Comparison of ENCODE assay signal across 8 cellular contexts in genomic region chr5:118987988-118988945, GRCh38. TPM values are rescaled to one million over a fixed set of nuclear protein-coding genes. Genes with fewer than 3 reads are reported as not detected.
DNase-seq lines count a peak whose midpoint lies in the region; ATAC-seq and TF ChIP-seq lines count a peak whose summit lies in the region.

Gene DTWD2, minus strand, starts transcription at chr5:118988547. Its CDS starts 36 bp downstream, at chr5:118988511.

- DNase-seq in COLO668 (lab: John Stamatoyannopoulos, UW; ENCODE audit: unreplicated experiment) = peak; percentile 91
- DNase-seq in HL-60 (ENCODE audit: low read depth in 1 of 2, low spot score in 1 of 2) = peak; percentile 37 to 82
- DNase-seq in NCI-H82 treated with DMSO at 0.1 percent for 48 hours (lab: John Stamatoyannopoulos, UW; ENCODE audit: unreplicated experiment) = peak; percentile 58
- peak; percentile 94 for DNase-seq in activated CD8-positive, alpha-beta T cell treated with anti-CD3 and anti-CD28 coated beads for 36 hours
- DNase-seq in lung (ENCODE audit: low spot score) = peak; percentile 95
- DNase-seq in stimulated activated CD4-positive, alpha-beta T cell treated with anti-CD3 and anti-CD28 coated beads, TNF-alpha, amount 100 ng/mL, for 24 hours (ENCODE audit: low read depth in 3 of 3) = peak; percentile 80 to 93 (median 88)

- H3K4me1 ChIP-seq in ectodermal cell (ENCODE audit: control insufficient read depth, insufficient read depth, low read length) = no peaks in the 10 kb centered on the region
- H3K4me1 ChIP-seq in lung (ENCODE audit: control insufficient read depth in 2 of 2, insufficient read depth in 2 of 2, low read length in 2 of 2) = peaks cover 0 to 2% of the 10 kb centered on the region in 2 donors

- no peaks in the 10 kb centered on the region for H3K36me3 Mint-ChIP-seq in activated CD8-positive, alpha-beta T cell treated with anti-CD3 and anti-CD28 coated beads for 36 hours (ENCODE audit: low read depth)

- H3K9me3 ChIP-seq in ectodermal cell (ENCODE audit: control insufficient read depth, low read length) (no peaks in the 10 kb centered on the region), lung (ENCODE audit: control insufficient read depth in 2 of 2, insufficient read depth in 1 of 2, low read length in 1 of 2) (no peaks in the 10 kb centered on the region)

- POLR2A ChIA-PET in activated CD8-positive, alpha-beta T cell treated with anti-CD3 and anti-CD28 coated beads for 36 hours (lab: Charles Lee) = interaction anchor here (0.6 to 1.9 kb wide), 7 partner anchors 17 to 464 kb away, joined by 3 to 6 read pairs (median 3); no protein-coding TSS in a partner anchor

- no peaks in the 10 kb centered on the region for H3K27me3 Mint-ChIP-seq in activated CD8-positive, alpha-beta T cell treated with anti-CD3 and anti-CD28 coated beads for 36 hours

- H3K27me3 ChIP-seq in HL-60 (ENCODE audit: insufficient read depth, poor library complexity, severe bottlenecking) (no peaks in the 10 kb centered on the region), ectodermal cell (ENCODE audit: control insufficient read depth, insufficient read depth, low read length, poor library complexity, severe bottlenecking) (no peaks in the 10 kb centered on the region), lung (ENCODE audit: control insufficient read depth, insufficient read depth) (no peaks in the 10 kb centered on the region)

- H3K4me3 Mint-ChIP-seq in activated CD8-positive, alpha-beta T cell treated with anti-CD3 and anti-CD28 coated beads for 36 hours = peak within 1 kb of the TSS; percentile 77

- intact Hi-C loops in activated CD8-positive, alpha-beta T cell treated with anti-CD3 and anti-CD28 coated beads for 36 hours (cut with micrococcal nuclease) = loop anchor here (1.0 to 5.0 kb wide), 4 partner anchors 84 to 447 kb away; partner anchors contain the start of gene DMXL1

- H3K9me3 Mint-ChIP-seq in activated CD8-positive, alpha-beta T cell treated with anti-CD3 and anti-CD28 coated beads for 36 hours = peaks cover 3% of the 10 kb centered on the region

- peak; percentile 37 for TF ChIP-seq CTCF in HL-60 (IDR thresholded peaks at IDR 0.05; ENCODE audit: insufficient read depth, low read length)
- TF ChIP-seq CTCF in activated CD8-positive, alpha-beta T cell treated with anti-CD3 and anti-CD28 coated beads for 36 hours (IDR thresholded peaks at IDR 0.05) = peak; percentile 99
- peak; percentile 82 for TF ChIP-seq CTCF in lung (IDR thresholded peaks at IDR 0.05; ENCODE audit: control extremely low read depth, extremely low read depth)

- ATAC-seq in GM19463 (IDR thresholded peaks at IDR 0.05; ENCODE audit: unreplicated experiment) = peak; percentile 92
- ATAC-seq in activated CD8-positive, alpha-beta T cell treated with anti-CD3 and anti-CD28 coated beads for 36 hours = peak; percentile 92
- ATAC-seq in lung (ENCODE audit: insufficient read depth, low FRiP score) = peak; percentile 98

- H3K4me3 ChIP-seq in HL-60 (replicated peaks; ENCODE audit: insufficient read depth, low read length) (peak within 1 kb of the TSS; percentile 54), ectodermal cell (ENCODE audit: insufficient read depth, low read depth, low read length) (peak within 1 kb of the TSS; percentile 78), lung (peak within 1 kb of the TSS; percentile 94)

- H3K36me3 ChIP-seq in ectodermal cell (ENCODE audit: control insufficient read depth, insufficient read depth, low read length) = no peaks in the 10 kb centered on the region
- H3K36me3 ChIP-seq in lung (ENCODE audit: control insufficient read depth in 2 of 2, insufficient read depth in 2 of 2, low read length in 2 of 2) = no peaks in the 10 kb centered on the region

- H3K4me1 Mint-ChIP-seq in activated CD8-positive, alpha-beta T cell treated with anti-CD3 and anti-CD28 coated beads for 36 hours (ENCODE audit: low read depth) = peaks cover 27% of the 10 kb centered on the region

- H3K27ac ChIP-seq in HL-60 (replicated peaks) (peak within 1 kb of the TSS; percentile 67), ectodermal cell (ENCODE audit: insufficient read depth, low read depth, low read length, poor library complexity, severe bottlenecking) (peak within 1 kb of the TSS; percentile 96), lung (ENCODE audit: low read depth in 1 of 2, low read length in 1 of 2) (peak within 1 kb of the TSS; percentile 98 to 99)

- H3K27ac Mint-ChIP-seq in activated CD8-positive, alpha-beta T cell treated with anti-CD3 and anti-CD28 coated beads for 36 hours = peak within 1 kb of the TSS; percentile 80

- CTCF ChIA-PET in activated CD8-positive, alpha-beta T cell treated with anti-CD3 and anti-CD28 coated beads for 36 hours (lab: Charles Lee) = interaction anchor here (0.6 to 4.7 kb wide), 97 partner anchors 9 to 777 kb away, joined by 3 to 95 read pairs (median 5); partner anchors contain the start of genes DMXL1 and HSD17B4

- WGBS in ectodermal cell, 2 experiments = 6 to 7% methylated on average over 79 of the region's 79 CpGs
- 2 to 3% methylated on average over 78 to 79 of the region's 79 CpGs for WGBS in lung, 2 donors

RNA-seq across cellular contexts. Expression of gene DTWD2, which starts in this region (rescaled TPM):
- 1 to 10 TPM; 5.4 to 6.7 TPM for total RNA-seq in activated CD8-positive, alpha-beta T cell treated with anti-CD3 and anti-CD28 coated beads for 36 hours
- polyA plus RNA-seq in ectodermal cell (2013, experiment 1 of 4) = 5.5 TPM
- polyA plus RNA-seq in ectodermal cell (2013, experiment 2 of 4) = 5.5 TPM
- 3.5 TPM for polyA plus RNA-seq in ectodermal cell (2013, experiment 3 of 4)
- 4.5 TPM for polyA plus RNA-seq in ectodermal cell (2013, experiment 4 of 4)
- 10 to 100 TPM in 1 of 2 donors, 1 to 10 TPM in 1; 6.8 to 11.4 TPM for total RNA-seq in lung
- polyA plus RNA-seq in lung = 1 to 10 TPM; 1.7 to 3.5 TPM

Comparison
In these comparisons a context has a peak if more than half of its experiments do, and no peak if none do; other contexts are left out.
1. Peak in every context shown above with its lines: DNase-seq, ATAC-seq, H3K4me3 ChIP-seq and H3K27ac ChIP-seq.
2. CTCF ChIP-seq: peak in every context shown above with its lines; median percentile 99 in activated CD8-positive, alpha-beta T cell treated with anti-CD3 and anti-CD28 coated beads for 36 hours; 82 in lung; 37 in HL-60.